8 cellular contexts compared by ENCODE assay signal in genomic region chr3:195989921-195990840, GRCh38.
DNase-seq lines count a peak whose midpoint lies in the region; ATAC-seq and TF ChIP-seq lines count a peak whose summit lies in the region.
"Not testable (repeated sequence)": the region's sequence is repeated elsewhere in the genome, so short reads cannot be mapped to it uniquely, and the experiment has no call there.

No MANE protein-coding gene starts in this region.

- H3K4me3 ChIP-seq in CD8-positive, alpha-beta T cell (ENCODE audit: low read depth, low read length) = peak overlapping the region; percentile 93

- CTCF ChIA-PET in CD8-positive, alpha-beta T cell (lab: Charles Lee); T-cell (lab: Charles Lee): not testable (repeated sequence)

- not testable (repeated sequence) for H3K4me1 ChIP-seq in CD8-positive, alpha-beta T cell (ENCODE audit: insufficient read depth, low read length)

- POLR2A ChIA-PET in CD8-positive, alpha-beta T cell (lab: Charles Lee); T-cell (lab: Charles Lee): not testable (repeated sequence)

- H3K4me3 Mint-ChIP-seq in CD8-positive, alpha-beta T cell = peak overlapping the region; percentile 86
- H3K4me3 Mint-ChIP-seq in T-cell (peak overlapping the region; percentile 77 to 85 (median 78)), glutamatergic neuron (ENCODE audit: unreplicated experiment) (peak overlapping the region; percentile 76)
- H3K4me3 Mint-ChIP-seq in activated naive CD8-positive, alpha-beta T cell treated with anti-CD3 and anti-CD28 coated beads, Interleukin-2, amount 50 U/mL, for 24 hours = peak overlapping the region; percentile 79
- peak overlapping the region; percentile 87 for H3K4me3 Mint-ChIP-seq in natural killer cell treated with Interleukin-12 subunit alpha and Interleukin-12 subunit beta and Interleukin-15 and Interleukin-18, amount 100 ng/mL, for 72 hours

- H3K4me1 Mint-ChIP-seq in CD8-positive, alpha-beta T cell (ENCODE audit: low read depth); glutamatergic neuron (ENCODE audit: low read depth, unreplicated experiment); natural killer cell treated with Interleukin-12 subunit alpha and Interleukin-12 subunit beta and Interleukin-15 and Interleukin-18, amount 100 ng/mL, for 72 hours (ENCODE audit: low read depth in 2 of 2): not testable (repeated sequence)
- peaks cover 8 to 12% (median 10%) of the 10 kb centered on the region in 3 donors for H3K4me1 Mint-ChIP-seq in T-cell
- H3K4me1 Mint-ChIP-seq in activated naive CD8-positive, alpha-beta T cell treated with anti-CD3 and anti-CD28 coated beads, Interleukin-2, amount 50 U/mL, for 24 hours = peaks cover 10% of the 10 kb centered on the region

- peak; percentile 87 for ATAC-seq in CD8-positive, alpha-beta T cell
- peak; percentile 69 for ATAC-seq in GM19468 (IDR thresholded peaks at IDR 0.05; ENCODE audit: extremely low read depth, unreplicated experiment)
- peak; percentile 54 for ATAC-seq in HG03378 (IDR thresholded peaks at IDR 0.05; ENCODE audit: unreplicated experiment)
- peak; percentile 89 to 94 (median 94) for ATAC-seq in T-cell (replicated peaks in 1 of 4)
- ATAC-seq in activated naive CD8-positive, alpha-beta T cell treated with anti-CD3 and anti-CD28 coated beads, Interleukin-2, amount 50 U/mL, for 24 hours = peak; percentile 89
- peak; percentile 94 to 95 for ATAC-seq in natural killer cell treated with Interleukin-12 subunit alpha and Interleukin-12 subunit beta and Interleukin-15 and Interleukin-18, amount 100 ng/mL, for 72 hours

- intact Hi-C loops in CD8-positive, alpha-beta T cell (cut with DNase I, micrococcal nuclease) = loop anchor here in 1 of 2 experiments (10.0 kb wide), 1 partner anchor 135 kb away; no protein-coding TSS in a partner anchor

- not testable (repeated sequence) for H3K9me3 Mint-ChIP-seq in CD8-positive, alpha-beta T cell; T-cell; activated naive CD8-positive, alpha-beta T cell treated with anti-CD3 and anti-CD28 coated beads, Interleukin-2, amount 50 U/mL, for 24 hours; glutamatergic neuron (ENCODE audit: unreplicated experiment); natural killer cell treated with Interleukin-12 subunit alpha and Interleukin-12 subunit beta and Interleukin-15 and Interleukin-18, amount 100 ng/mL, for 72 hours

- peak overlapping the region; percentile 77 for H3K27ac Mint-ChIP-seq in CD8-positive, alpha-beta T cell
- peak overlapping the region; percentile 57 to 74 for H3K27ac Mint-ChIP-seq in T-cell
- H3K27ac Mint-ChIP-seq in activated naive CD8-positive, alpha-beta T cell treated with anti-CD3 and anti-CD28 coated beads, Interleukin-2, amount 50 U/mL, for 24 hours = peak overlapping the region; percentile 81
- H3K27ac Mint-ChIP-seq in glutamatergic neuron (ENCODE audit: unreplicated experiment) = not testable (repeated sequence)
- H3K27ac Mint-ChIP-seq in natural killer cell treated with Interleukin-12 subunit alpha and Interleukin-12 subunit beta and Interleukin-15 and Interleukin-18, amount 100 ng/mL, for 72 hours = peak overlapping the region; percentile 83

- peak overlapping the region; percentile 75 for H3K27ac ChIP-seq in CD8-positive, alpha-beta T cell (ENCODE audit: low read depth, low read length)

- not testable (repeated sequence) for H3K36me3 Mint-ChIP-seq in CD8-positive, alpha-beta T cell; T-cell; activated naive CD8-positive, alpha-beta T cell treated with anti-CD3 and anti-CD28 coated beads, Interleukin-2, amount 50 U/mL, for 24 hours (ENCODE audit: low read depth); glutamatergic neuron (ENCODE audit: unreplicated experiment); natural killer cell treated with Interleukin-12 subunit alpha and Interleukin-12 subunit beta and Interleukin-15 and Interleukin-18, amount 100 ng/mL, for 72 hours

- not testable (repeated sequence) for TF ChIP-seq CTCF in CD8-positive, alpha-beta T cell (IDR thresholded peaks at IDR 0.05); glutamatergic neuron (IDR thresholded peaks at IDR 0.05; ENCODE audit: partially characterized antibody, unreplicated experiment)

- H3K27me3 ChIP-seq in CD8-positive, alpha-beta T cell (ENCODE audit: insufficient read depth, low read length) = not testable (repeated sequence)

- H3K9me3 ChIP-seq in CD8-positive, alpha-beta T cell (ENCODE audit: low read length) = not testable (repeated sequence)

- H3K36me3 ChIP-seq in CD8-positive, alpha-beta T cell (ENCODE audit: insufficient read depth, low read length) = not testable (repeated sequence)

- H3K27me3 Mint-ChIP-seq in CD8-positive, alpha-beta T cell (ENCODE audit: low read depth); T-cell; activated naive CD8-positive, alpha-beta T cell treated with anti-CD3 and anti-CD28 coated beads, Interleukin-2, amount 50 U/mL, for 24 hours; glutamatergic neuron (ENCODE audit: unreplicated experiment); natural killer cell treated with Interleukin-12 subunit alpha and Interleukin-12 subunit beta and Interleukin-15 and Interleukin-18, amount 100 ng/mL, for 72 hours: not testable (repeated sequence)

- peak; percentile 73 to 97 (median 93) for DNase-seq in CD8-positive, alpha-beta T cell
- DNase-seq in T-cell (peak; percentile 72 to 93 (median 84)), glutamatergic neuron (peak; percentile 91)
- DNase-seq in activated naive CD8-positive, alpha-beta T cell treated with anti-CD3 and anti-CD28 coated beads, Interleukin-2, amount 50 U/mL, for 24 hours = peak; percentile 96
- peak; percentile 96 for DNase-seq in natural killer cell treated with Interleukin-12 subunit alpha and Interleukin-12 subunit beta and Interleukin-15 and Interleukin-18, amount 100 ng/mL, for 72 hours (ENCODE audit: low spot score)
- peak; percentile 95 to 96 for DNase-seq in stimulated activated CD8-positive, alpha-beta memory T cell treated with anti-CD3 and anti-CD28 coated beads, Interleukin-2, amount 100 ng/mL, for 48 hours (ENCODE audit: low read depth in 2 of 2)

Comparison
In these comparisons a context has a peak if more than half of its experiments do, and no peak if none do; other contexts are left out.
1. Peak in every context shown above with its lines: DNase-seq, ATAC-seq, H3K4me3 ChIP-seq and H3K27ac ChIP-seq.